ENCODE assay signal across 20 cellular contexts in the genomic region with DNA sequence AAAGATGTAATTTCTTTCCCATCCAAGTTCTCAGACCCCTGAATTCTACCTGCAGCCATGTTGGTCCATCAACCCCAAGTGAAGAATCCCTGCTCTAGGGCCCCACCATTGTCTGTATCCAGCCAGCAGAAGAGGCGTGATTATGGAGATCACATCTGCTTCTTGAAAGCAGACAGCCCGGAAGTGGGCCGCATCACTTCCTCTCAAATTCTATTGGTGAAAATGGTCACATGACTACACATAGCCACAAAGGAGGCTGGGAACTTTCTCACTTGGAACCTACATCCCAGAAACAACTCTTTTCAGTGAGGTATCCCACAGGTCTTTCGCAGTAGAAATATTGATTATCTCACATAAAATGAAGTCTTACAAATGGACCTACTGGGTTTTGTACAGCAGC. TPM values are rescaled to one million over a fixed set of nuclear protein-coding genes. Genes with fewer than 3 reads are reported as not detected.
DNase-seq lines count a peak whose midpoint lies in the region; ATAC-seq lines count a peak whose summit lies in the region.
"Had no signal": no experiment of that assay in that cellular context is flagged by ENCODE, and none has a peak within 500 bp of the region (broad histone marks: within the 10 kb centered on the region; RNA-seq: fewer than 3 reads in every experiment).

No MANE protein-coding gene starts in this region.

- no peak overlapping the region for H3K4me3 Mint-ChIP-seq in CD4-positive, CD25-positive, alpha-beta regulatory T cell
- no peak overlapping the region for H3K4me3 Mint-ChIP-seq in T-helper 2 cell treated with Interferon-gamma antibody and Interleukin-4, amounts not matched to agents 5 μg/mL and 100 μg/mL, for 36 hours
- no peak overlapping the region for H3K4me3 Mint-ChIP-seq in effector memory CD8-positive, alpha-beta T cell

- H3K4me1 Mint-ChIP-seq in CD4-positive, CD25-positive, alpha-beta regulatory T cell: peaks cover 0 to 15% (median 9%) of the 10 kb centered on the region in 4 donors
- H3K4me1 Mint-ChIP-seq in T-helper 2 cell treated with Interferon-gamma antibody and Interleukin-4, amounts not matched to agents 5 μg/mL and 100 μg/mL, for 36 hours (ENCODE audit: low read depth): peaks cover 23% of the 10 kb centered on the region
- peaks cover 3% of the 10 kb centered on the region in 2 donors for H3K4me1 Mint-ChIP-seq in effector memory CD8-positive, alpha-beta T cell (ENCODE audit: low read depth in 2 of 2)

- peaks cover 83% of the 10 kb centered on the region for H3K36me3 ChIP-seq in CD4-positive, CD25-positive, alpha-beta regulatory T cell (ENCODE audit: control insufficient read depth, insufficient read depth, low read length)

- H3K9me3 ChIP-seq in CD4-positive, CD25-positive, alpha-beta regulatory T cell (ENCODE audit: control insufficient read depth in 2 of 2, low read length in 2 of 2): no peaks in the 10 kb centered on the region
- H3K9me3 ChIP-seq: left lung, vagina had no signal

- DNase-seq in NCI-H82 (lab: John Stamatoyannopoulos, UW): peak; percentile 18
- no peak for DNase-seq in NCI-H82 treated with DMSO at 0.1 percent for 48 hours (lab: John Stamatoyannopoulos, UW; ENCODE audit: unreplicated experiment)
- no peak for DNase-seq in CD4-positive, CD25-positive, alpha-beta regulatory T cell
- DNase-seq in T-helper 2 cell treated with Interferon-gamma antibody and Interleukin-4, amounts not matched to agents 5 μg/mL and 100 μg/mL, for 36 hours (ENCODE audit: low spot score): no peak
- no peak for DNase-seq in effector memory CD8-positive, alpha-beta T cell
- no peak for DNase-seq in Kasumi-1 (lab: John Stamatoyannopoulos, UW)
- DNase-seq: activated gamma-delta T cell; effector memory CD4-positive, alpha-beta T cell; glutamatergic neuron; left lung; MV-4-11; NCI-H187; NCI-H510A treated with DMSO at 0.1 percent for 48 hours; occipital lobe; stimulated activated CD4-positive, alpha-beta T cell treated with anti-CD3 and anti-CD28 coated beads, Interleukin-12 subunit alpha, Interleukin-12 subunit beta, amount 100 ng/mL, for 4 hours; WERI-Rb-1 had no signal

- H3K36me3 Mint-ChIP-seq in CD4-positive, CD25-positive, alpha-beta regulatory T cell: peaks cover 68% of the 10 kb centered on the region
- peaks cover 90% of the 10 kb centered on the region for H3K36me3 Mint-ChIP-seq in T-helper 2 cell treated with Interferon-gamma antibody and Interleukin-4, amounts not matched to agents 5 μg/mL and 100 μg/mL, for 36 hours (ENCODE audit: low read depth)
- peaks cover 53% of the 10 kb centered on the region for H3K36me3 Mint-ChIP-seq in effector memory CD8-positive, alpha-beta T cell (ENCODE audit: insufficient read depth)

- H3K27ac Mint-ChIP-seq in CD4-positive, CD25-positive, alpha-beta regulatory T cell: peak overlapping the region in 2 of 3 donors; percentile 78 to 86
- peak overlapping the region; percentile 54 for H3K27ac Mint-ChIP-seq in T-helper 2 cell treated with Interferon-gamma antibody and Interleukin-4, amounts not matched to agents 5 μg/mL and 100 μg/mL, for 36 hours
- peak overlapping the region; percentile 33 to 45 for H3K27ac Mint-ChIP-seq in effector memory CD8-positive, alpha-beta T cell

- H3K4me3 ChIP-seq in CD4-positive, CD25-positive, alpha-beta regulatory T cell (ENCODE audit: low read depth, low read length): no peak overlapping the region
- H3K4me3 ChIP-seq: BLaER1, left lung, vagina had no signal

- no peaks in the 10 kb centered on the region for H3K4me1 ChIP-seq in CD4-positive, CD25-positive, alpha-beta regulatory T cell (ENCODE audit: control insufficient read depth, insufficient read depth, low read length, poor library complexity, severe bottlenecking)
- H3K4me1 ChIP-seq: BLaER1, left lung, vagina had no signal

- no peaks in the 10 kb centered on the region for H3K27me3 Mint-ChIP-seq in CD4-positive, CD25-positive, alpha-beta regulatory T cell
- no peaks in the 10 kb centered on the region for H3K27me3 Mint-ChIP-seq in T-helper 2 cell treated with Interferon-gamma antibody and Interleukin-4, amounts not matched to agents 5 μg/mL and 100 μg/mL, for 36 hours (ENCODE audit: low read depth)
- H3K27me3 Mint-ChIP-seq in effector memory CD8-positive, alpha-beta T cell: no peaks in the 10 kb centered on the region

- H3K27me3 ChIP-seq in CD4-positive, CD25-positive, alpha-beta regulatory T cell (ENCODE audit: control insufficient read depth, insufficient read depth, low read length): no peaks in the 10 kb centered on the region
- H3K27me3 ChIP-seq: BLaER1, left lung, vagina had no signal

- ATAC-seq in CD4-positive, CD25-positive, alpha-beta regulatory T cell (ENCODE audit: low read depth in 2 of 2): no peak
- ATAC-seq in effector memory CD8-positive, alpha-beta T cell (replicated peaks): no peak
- ATAC-seq in HG03469 (IDR thresholded peaks at IDR 0.05; ENCODE audit: unreplicated experiment): no peak
- ATAC-seq in HG02840 (IDR thresholded peaks at IDR 0.05; ENCODE audit: low FRiP score, unreplicated experiment): no peak
- ATAC-seq: left lung had no signal

- no peak overlapping the region for H3K27ac ChIP-seq in CD4-positive, CD25-positive, alpha-beta regulatory T cell (ENCODE audit: insufficient read depth, low read length, poor library complexity, severe bottlenecking)
- H3K27ac ChIP-seq: BLaER1, left lung, vagina, WERI-Rb-1 had no signal

- H3K9me3 Mint-ChIP-seq in CD4-positive, CD25-positive, alpha-beta regulatory T cell: no peaks in the 10 kb centered on the region
- H3K9me3 Mint-ChIP-seq in T-helper 2 cell treated with Interferon-gamma antibody and Interleukin-4, amounts not matched to agents 5 μg/mL and 100 μg/mL, for 36 hours: no peaks in the 10 kb centered on the region
- H3K9me3 Mint-ChIP-seq in effector memory CD8-positive, alpha-beta T cell: no peaks in the 10 kb centered on the region

RNA-seq across cellular contexts. Expression of a gene that starts 40.1 kb away (rescaled TPM):
- 160 TPM for total RNA-seq in CD4-positive, CD25-positive, alpha-beta regulatory T cell
- 10 to 100 TPM; 21.2 to 32.4 (median 25.8) TPM for polyA plus RNA-seq in CD4-positive, CD25-positive, alpha-beta regulatory T cell

RNA-seq across cellular contexts. Expression of a gene that starts 48.1 kb away (rescaled TPM):
- total RNA-seq in CD4-positive, CD25-positive, alpha-beta regulatory T cell: 63.1 TPM
- polyA plus RNA-seq in CD4-positive, CD25-positive, alpha-beta regulatory T cell: 10 to 100 TPM; 34.3 to 50.7 (median 37.3) TPM
- total RNA-seq: occipital lobe had no signal
